Comparison of ENCODE assay signal across 19 cellular contexts in genomic region chr5:6197427-6197826, GRCh38.
DNase-seq lines count a peak whose midpoint lies in the region; ATAC-seq lines count a peak whose summit lies in the region.
"Had no signal": no experiment of that assay in that cellular context is flagged by ENCODE, and none has a peak within 500 bp of the region (broad histone marks: within the 10 kb centered on the region; RNA-seq: fewer than 3 reads in every experiment).

No MANE protein-coding gene starts in this region.

- peaks cover 7% of the 10 kb centered on the region for H3K36me3 Mint-ChIP-seq in stimulated activated memory B cell treated with anti-CD40 and anti-IgM and Interleukin-4, amounts not matched to agents 10 μg/mL and 1 μg/mL and 100 μg/mL, for 72 hours

- no peaks in the 10 kb centered on the region for H3K27me3 ChIP-seq in SJCRH30

- peak; percentile 26 for DNase-seq in NOMO-1 treated with DMSO at 0.1 percent for 48 hours (lab: John Stamatoyannopoulos, UW; ENCODE audit: unreplicated experiment)
- DNase-seq in NOMO-1 treated with dmso at 0.1 percent for 144 hours (lab: John Stamatoyannopoulos, UW; ENCODE audit: unreplicated experiment): no peak
- peak; percentile 10 for DNase-seq in OCI-M1 (lab: John Stamatoyannopoulos, UW)
- no peak for DNase-seq in SJCRH30
- DNase-seq in iPS-NIHi7 (ENCODE audit: extremely low spot score): no peak
- DNase-seq: 8988T, COR-L47, H7, NCI-H1417, NCI-H2029, NCI-H2171 treated with DMSO at 0.1 percent for 48 hours, NCI-H510A, NCI-H82, SK-N-SH, T-helper 17 cell had no signal

- H3K4me1 Mint-ChIP-seq in stimulated activated memory B cell treated with anti-CD40 and anti-IgM and Interleukin-4, amounts not matched to agents 10 μg/mL and 1 μg/mL and 100 μg/mL, for 72 hours: peaks cover 30% of the 10 kb centered on the region
- H3K4me1 Mint-ChIP-seq: T-helper 17 cell had no signal

- no peaks in the 10 kb centered on the region for H3K9me3 ChIP-seq in SJCRH30 (replicated peaks)
- H3K9me3 ChIP-seq: SK-N-SH had no signal

- no peaks in the 10 kb centered on the region for H3K36me3 ChIP-seq in SJCRH30

- H3K27ac ChIP-seq in SJCRH30: no peak overlapping the region
- H3K27ac ChIP-seq: C4-2B had no signal

- H3K4me3 ChIP-seq in SJCRH30: no peak overlapping the region

- H3K27ac Mint-ChIP-seq in stimulated activated memory B cell treated with anti-CD40 and anti-IgM and Interleukin-4, amounts not matched to agents 10 μg/mL and 1 μg/mL and 100 μg/mL, for 72 hours: peak overlapping the region; percentile 10
- H3K27ac Mint-ChIP-seq: T-helper 17 cell had no signal

- peaks cover 9% of the 10 kb centered on the region for H3K27me3 Mint-ChIP-seq in stimulated activated memory B cell treated with anti-CD40 and anti-IgM and Interleukin-4, amounts not matched to agents 10 μg/mL and 1 μg/mL and 100 μg/mL, for 72 hours

- no peaks in the 10 kb centered on the region for H3K4me1 ChIP-seq in SJCRH30

- ATAC-seq in HG03342 (IDR thresholded peaks at IDR 0.05; ENCODE audit: unreplicated experiment): peak; percentile 49
- peak; percentile 45 for ATAC-seq in stimulated activated memory B cell treated with anti-CD40 and anti-IgM and Interleukin-4, amounts not matched to agents 10 μg/mL and 1 μg/mL and 100 μg/mL, for 72 hours
- no peak for ATAC-seq in GM21737 (IDR thresholded peaks at IDR 0.05; ENCODE audit: unreplicated experiment)
- ATAC-seq: T-helper 17 cell had no signal

- H3K4me3 Mint-ChIP-seq in stimulated activated memory B cell treated with anti-CD40 and anti-IgM and Interleukin-4, amounts not matched to agents 10 μg/mL and 1 μg/mL and 100 μg/mL, for 72 hours: no peak overlapping the region
- H3K4me3 Mint-ChIP-seq: T-helper 17 cell had no signal

- peaks cover 7% of the 10 kb centered on the region for H3K9me3 Mint-ChIP-seq in stimulated activated memory B cell treated with anti-CD40 and anti-IgM and Interleukin-4, amounts not matched to agents 10 μg/mL and 1 μg/mL and 100 μg/mL, for 72 hours

Comparison
In these comparisons a context has a peak if more than half of its experiments do, and no peak if none do; other contexts are left out.
1. DNase-seq: peak in NOMO-1 treated with DMSO at 0.1 percent for 48 hours (single experiment) and OCI-M1 (single experiment); none in NOMO-1 treated with dmso at 0.1 percent for 144 hours (single experiment), SJCRH30 (0 of 2) and iPS-NIHi7 (single experiment).